In genomic region chr15:84818221-84819131, GRCh38 we compare ENCODE assay signal across 9 cellular contexts. TPM values are rescaled to one million over a fixed set of nuclear protein-coding genes. Genes with fewer than 3 reads are reported as not detected.
DNase-seq lines count a peak whose midpoint lies in the region; ATAC-seq and TF ChIP-seq lines count a peak whose summit lies in the region.
"Had no signal": no experiment of that assay in that cellular context is flagged by ENCODE, and none has a peak within 500 bp of the region (broad histone marks: within the 10 kb centered on the region; RNA-seq: fewer than 3 reads in every experiment).

No MANE protein-coding gene starts in this region.

- H3K27me3 ChIP-seq in liver (ENCODE audit: control insufficient read depth in 4 of 4, insufficient read depth in 4 of 4, low read length in 3 of 4) (no peaks in the 10 kb centered on the region), upper lobe of left lung (no peaks in the 10 kb centered on the region)

- H3K4me3 ChIP-seq in liver (ENCODE audit: low read depth in 1 of 3, low read length in 3 of 3) (no peak overlapping the region), upper lobe of left lung (peak overlapping the region in 3 of 4 donors; percentile 28 to 49 (median 47))

- peak overlapping the region; percentile 30 to 77 for H3K9ac ChIP-seq in liver (ENCODE audit: low read depth in 1 of 2, low read length in 2 of 2)

- no peak for TF ChIP-seq EP300 in upper lobe of left lung (IDR thresholded peaks at IDR 0.05)

- no peak for TF ChIP-seq POLR2A in upper lobe of left lung (IDR thresholded peaks at IDR 0.05)

- peaks cover 17% of the 10 kb centered on the region for H3K27me3 Mint-ChIP-seq in activated T-cell treated with anti-CD3 and anti-CD28 coated beads, Interleukin-2, amount 50 U/mL, for 24 hours
- H3K27me3 Mint-ChIP-seq in central memory CD8-positive, alpha-beta T cell: no peaks in the 10 kb centered on the region

- no peak for ATAC-seq in central memory CD8-positive, alpha-beta T cell (replicated peaks; ENCODE audit: extremely low read depth, poor library complexity, severe bottlenecking)
- ATAC-seq in upper lobe of left lung (ENCODE audit: low FRiP score in 2 of 2): peak in 1 of 2 donors; percentile 40
- ATAC-seq in HG02938 (IDR thresholded peaks at IDR 0.05; ENCODE audit: unreplicated experiment): no peak

- peak in 1 of 2 donors; percentile 10 for TF ChIP-seq RAD21 in liver (IDR thresholded peaks at IDR 0.05)

- H3K36me3 ChIP-seq in liver (ENCODE audit: control insufficient read depth in 4 of 4, insufficient read depth in 3 of 4, low read depth in 1 of 4, low read length in 3 of 4) (no peaks in the 10 kb centered on the region), upper lobe of left lung (no peaks in the 10 kb centered on the region)

- H3K4me1 ChIP-seq in liver (ENCODE audit: control insufficient read depth in 4 of 4, insufficient read depth in 4 of 4, low read length in 3 of 4) (peaks cover 11 to 32% (median 19%) of the 10 kb centered on the region in 4 donors), upper lobe of left lung (peaks cover 37 to 60% (median 41%) of the 10 kb centered on the region in 4 donors)

- H3K27ac ChIP-seq in liver (ENCODE audit: low read depth in 1 of 2, low read length in 2 of 2) (peak overlapping the region; percentile 90 to 92), upper lobe of left lung (peak overlapping the region; percentile 79 to 84 (median 80))

- no peak overlapping the region for H3K4me3 Mint-ChIP-seq in activated T-cell treated with anti-CD3 and anti-CD28 coated beads, Interleukin-2, amount 50 U/mL, for 24 hours
- H3K4me3 Mint-ChIP-seq in central memory CD8-positive, alpha-beta T cell: no peak overlapping the region

- 36% methylated on average over 9 of the region's 9 CpGs for WGBS in liver
- WGBS in upper lobe of left lung, 2 donors: 39 to 60% methylated on average over 9 of the region's 9 CpGs

- no peaks in the 10 kb centered on the region for H3K9me3 Mint-ChIP-seq in activated T-cell treated with anti-CD3 and anti-CD28 coated beads, Interleukin-2, amount 50 U/mL, for 24 hours
- H3K9me3 Mint-ChIP-seq in central memory CD8-positive, alpha-beta T cell: no peaks in the 10 kb centered on the region

- H3K9me3 ChIP-seq in liver (ENCODE audit: control insufficient read depth in 4 of 4, low read length in 3 of 4): no peaks in the 10 kb centered on the region
- H3K9me3 ChIP-seq in upper lobe of left lung: no peaks in the 10 kb centered on the region

- no peak for DNase-seq in activated T-cell treated with anti-CD3 and anti-CD28 coated beads, Interleukin-2, amount 50 U/mL, for 24 hours
- DNase-seq in activated T-cell treated with anti-CD3 and anti-CD28 coated beads, Interleukin-2, amount 50 U/mL, for 1 hour: no peak
- no peak for DNase-seq in central memory CD8-positive, alpha-beta T cell (ENCODE audit: low spot score in 2 of 2)
- DNase-seq in upper lobe of left lung (no peak), NOMO-1 treated with DMSO at 0.1 percent for 48 hours (lab: John Stamatoyannopoulos, UW; ENCODE audit: unreplicated experiment) (no peak), GDM1 (lab: John Stamatoyannopoulos, UW) (no peak)
- DNase-seq: stimulated activated CD8-positive, alpha-beta memory T cell treated with anti-CD3 and anti-CD28 coated beads, Interleukin-4, amount 100 ng/mL, for 48 hours had no signal

- H3K4me1 Mint-ChIP-seq in activated T-cell treated with anti-CD3 and anti-CD28 coated beads, Interleukin-2, amount 50 U/mL, for 24 hours (ENCODE audit: low read depth): peaks cover 14% of the 10 kb centered on the region
- peaks cover 9% of the 10 kb centered on the region for H3K4me1 Mint-ChIP-seq in central memory CD8-positive, alpha-beta T cell

- TF ChIP-seq CTCF in liver (IDR thresholded peaks at IDR 0.05; ENCODE audit: low read depth, low read length, missing input control): no peak
- TF ChIP-seq CTCF in upper lobe of left lung (IDR thresholded peaks at IDR 0.05): peak in 1 of 6 experiments; percentile 9

- peak overlapping the region; percentile 34 for H3K27ac Mint-ChIP-seq in activated T-cell treated with anti-CD3 and anti-CD28 coated beads, Interleukin-2, amount 50 U/mL, for 24 hours
- H3K27ac Mint-ChIP-seq in central memory CD8-positive, alpha-beta T cell (ENCODE audit: low read depth): peak overlapping the region; percentile 29

- no peaks in the 10 kb centered on the region for H3K36me3 Mint-ChIP-seq in activated T-cell treated with anti-CD3 and anti-CD28 coated beads, Interleukin-2, amount 50 U/mL, for 24 hours (ENCODE audit: low read depth)
- no peaks in the 10 kb centered on the region for H3K36me3 Mint-ChIP-seq in central memory CD8-positive, alpha-beta T cell (ENCODE audit: insufficient read depth)

TF ChIP-seq in liver, 16 proteins besides CTCF, POLR2A, EP300 and RAD21:
- TF ChIP-seq MAX (IDR thresholded peaks at IDR 0.05) (peak; percentile 77), NR2F2 (IDR thresholded peaks at IDR 0.05) (peak; percentile 57), REST (IDR thresholded peaks at IDR 0.05) (peak; percentile 19), FOXA2 (IDR thresholded peaks at IDR 0.05) (peak; percentile 41), GABPA (IDR thresholded peaks at IDR 0.05 in 1 of 2, conservative IDR thresholded peaks at IDR 0.05 in 1 of 2) (peak in 1 of 2 donors; percentile 53), EGR1 (IDR thresholded peaks at IDR 0.05; ENCODE audit: low read depth in 2 of 2) (peak; percentile 28 to 55), SP1 (IDR thresholded peaks at IDR 0.05) (peak; percentile 60), RXRA (IDR thresholded peaks at IDR 0.05) (peak; percentile 49 to 75), FOXA1 (IDR thresholded peaks at IDR 0.05) (no peak), HNF4G (IDR thresholded peaks at IDR 0.05) (peak; percentile 6), TAF1 (conservative IDR thresholded peaks at IDR 0.05) (no peak), YY1 (IDR thresholded peaks at IDR 0.05) (peak; percentile 58), JUND (IDR thresholded peaks at IDR 0.05) (no peak)
TF ChIP-seq in liver: peak in this region for 10.

RNA-seq across cellular contexts. Expression of gene ALPK3, which starts 1.3 kb away (rescaled TPM):
- 10 to 100 TPM in 1 of 2 donors, 1 to 10 TPM in 1; 3.1 to 10.0 TPM for total RNA-seq in liver
- 1 to 10 TPM in 1 of 2 donors, under 1 TPM in 1; 0.96 to 2.5 TPM for polyA plus RNA-seq in liver
- 10 to 100 TPM in 5 of 6 donors, 1 to 10 TPM in 1; 7.9 to 36.4 (median 13.0) TPM for total RNA-seq in upper lobe of left lung

Comparison
In these comparisons a context has a peak if more than half of its experiments do, and no peak if none do; other contexts are left out.
1. H3K4me3 ChIP-seq: peak in upper lobe of left lung (3 of 4); none in liver (0 of 3).